In genomic region chr19:5587071-5587455, GRCh38 we compare ENCODE assay signal across 13 cellular contexts. TPM values are rescaled to one million over a fixed set of nuclear protein-coding genes. Genes with fewer than 3 reads are reported as not detected.
A peak's percentile ranks its signal among the peaks of the same experiment; 100 is the strongest.
DNase-seq lines count a peak whose midpoint lies in the region; ATAC-seq lines count a peak whose summit lies in the region.
"Had no signal": no experiment of that assay in that cellular context is flagged by ENCODE, and none has a peak within 500 bp of the region (broad histone marks: within the 10 kb centered on the region; RNA-seq: fewer than 3 reads in every experiment).

No MANE protein-coding gene starts in this region.

- no peak overlapping the region for H3K27ac ChIP-seq in neuronal stem cell (replicated peaks; ENCODE audit: low read length)
- H3K27ac ChIP-seq: Peyer's patch had no signal

- H3K9me3 Mint-ChIP-seq in activated T-helper 2 cell treated with anti-CD3 and anti-CD28 coated beads, Interferon-gamma antibody, Interleukin-2, Interleukin-4, amounts not matched to agents 10 μg/mL and 5 μg/mL and 100 μg/mL, durations not matched to agents 14 hours and 24 hours and 36 hours = no peaks in the 10 kb centered on the region
- H3K9me3 Mint-ChIP-seq in activated T-helper 1 cell treated with anti-CD3 and anti-CD28 coated beads, Interleukin-12 subunit alpha, Interleukin-12 subunit beta, Interleukin-2, Interleukin-4 antibody, amounts not matched to agents 30 ng/mL and 10 ng/mL and 1 ng/mL, durations not matched to agents 14 hours and 24 hours and 36 hours = no peaks in the 10 kb centered on the region
- H3K9me3 Mint-ChIP-seq in naive thymus-derived CD8-positive, alpha-beta T cell = no peaks in the 10 kb centered on the region

- H4K8ac ChIP-seq in neuronal stem cell (ENCODE audit: low read depth, low read length) = no peak overlapping the region

- no peaks in the 10 kb centered on the region for H3K9me3 ChIP-seq in neuronal stem cell (replicated peaks in 1 of 2; ENCODE audit: control insufficient read depth in 2 of 2, insufficient read depth in 1 of 2, low read depth in 1 of 2, low read length in 2 of 2)
- H3K9me3 ChIP-seq: Peyer's patch had no signal

- H3K36me3 ChIP-seq in H7 (replicated peaks; ENCODE audit: control insufficient read depth, insufficient read depth, low read length) = peaks cover 11% of the 10 kb centered on the region
- peaks cover 32 to 78% of the 10 kb centered on the region in 2 donors for H3K36me3 ChIP-seq in neuronal stem cell (replicated peaks in 1 of 2; ENCODE audit: control insufficient read depth in 2 of 2, insufficient read depth in 2 of 2, low read length in 2 of 2)

- POLR2A ChIA-PET in naive thymus-derived CD8-positive, alpha-beta T cell (lab: Charles Lee) = no interaction called here

- H2BK12ac ChIP-seq in neuronal stem cell (ENCODE audit: low read length) = no peak overlapping the region

- no peak overlapping the region for H2BK120ac ChIP-seq in neuronal stem cell (ENCODE audit: low read depth, low read length)

- no peak overlapping the region for H2AFZ ChIP-seq in neuronal stem cell (ENCODE audit: low read length)

- H3K79me1 ChIP-seq in neuronal stem cell (ENCODE audit: low read depth, low read length) = peaks cover 1% of the 10 kb centered on the region

- no peak overlapping the region for H3K18ac ChIP-seq in neuronal stem cell (ENCODE audit: low read length)

- H3K4me1 ChIP-seq in neuronal stem cell (ENCODE audit: control insufficient read depth in 2 of 2, insufficient read depth in 1 of 2, low read depth in 1 of 2, low read length in 2 of 2) = peaks cover 13 to 15% of the 10 kb centered on the region in 2 donors
- H3K4me1 ChIP-seq: Peyer's patch had no signal

- H2BK15ac ChIP-seq in neuronal stem cell (ENCODE audit: low read length) = no peak overlapping the region

- H3K27me3 ChIP-seq in H7 (ENCODE audit: control insufficient read depth, insufficient read depth, low read length) (no peaks in the 10 kb centered on the region), neuronal stem cell (ENCODE audit: control insufficient read depth in 3 of 3, insufficient read depth in 3 of 3, low read depth in 1 of 3, low read length in 3 of 3) (no peaks in the 10 kb centered on the region)
- H3K27me3 ChIP-seq: Peyer's patch had no signal

- intact Hi-C loops in activated T-helper 2 cell treated with anti-CD3 and anti-CD28 coated beads, Interferon-gamma antibody, Interleukin-2, Interleukin-4, amounts not matched to agents 10 μg/mL and 5 μg/mL and 100 μg/mL, durations not matched to agents 14 hours and 24 hours and 36 hours (cut with micrococcal nuclease) = no loop called here
- intact Hi-C loops in activated T-helper 1 cell treated with anti-CD3 and anti-CD28 coated beads, Interleukin-12 subunit alpha, Interleukin-12 subunit beta, Interleukin-2, Interleukin-4 antibody, amounts not matched to agents 30 ng/mL and 10 ng/mL and 1 ng/mL, durations not matched to agents 14 hours and 24 hours and 36 hours (cut with micrococcal nuclease) = no loop called here

- H3K23ac ChIP-seq in neuronal stem cell (ENCODE audit: low read depth, low read length, poor library complexity) = no peak overlapping the region

- WGBS in neuronal stem cell (ENCODE audit: extremely low coverage in 2 of 2, insufficient read length in 2 of 2, insufficient replicate concordance in 1 of 2), 2 donors = no CpG with 5 or more reads among the region's 16 CpGs

- H3K4me2 ChIP-seq in neuronal stem cell (ENCODE audit: insufficient read depth, low read length, poor library complexity, severe bottlenecking) = no peak overlapping the region

- H3K4me1 Mint-ChIP-seq in activated T-helper 2 cell treated with anti-CD3 and anti-CD28 coated beads, Interferon-gamma antibody, Interleukin-2, Interleukin-4, amounts not matched to agents 10 μg/mL and 5 μg/mL and 100 μg/mL, durations not matched to agents 14 hours and 24 hours and 36 hours (ENCODE audit: low read depth) = peaks cover 9% of the 10 kb centered on the region
- peaks cover 8% of the 10 kb centered on the region for H3K4me1 Mint-ChIP-seq in activated T-helper 1 cell treated with anti-CD3 and anti-CD28 coated beads, Interleukin-12 subunit alpha, Interleukin-12 subunit beta, Interleukin-2, Interleukin-4 antibody, amounts not matched to agents 30 ng/mL and 10 ng/mL and 1 ng/mL, durations not matched to agents 14 hours and 24 hours and 36 hours (ENCODE audit: low read depth)
- peaks cover 8 to 22% (median 15%) of the 10 kb centered on the region in 4 donors for H3K4me1 Mint-ChIP-seq in naive thymus-derived CD8-positive, alpha-beta T cell

- no peak for ATAC-seq in GM21619 (IDR thresholded peaks at IDR 0.05; ENCODE audit: unreplicated experiment)
- ATAC-seq in naive thymus-derived CD8-positive, alpha-beta T cell = no peak

- no peak overlapping the region for H3K9ac ChIP-seq in neuronal stem cell (ENCODE audit: low read depth, low read length, poor library complexity)

- peak; percentile 85 for DNase-seq in COLO668 (lab: John Stamatoyannopoulos, UW; ENCODE audit: unreplicated experiment)
- peak; percentile 60 for DNase-seq in H7
- no peak for DNase-seq in activated T-helper 2 cell treated with anti-CD3 and anti-CD28 coated beads, Interferon-gamma antibody, Interleukin-2, Interleukin-4, amounts not matched to agents 10 μg/mL and 5 μg/mL and 100 μg/mL, durations not matched to agents 14 hours and 24 hours and 36 hours (ENCODE audit: low spot score)
- DNase-seq in neuronal stem cell (ENCODE audit: low spot score) = no peak
- no peak for DNase-seq in activated T-helper 1 cell treated with anti-CD3 and anti-CD28 coated beads, Interleukin-12 subunit alpha, Interleukin-12 subunit beta, Interleukin-2, Interleukin-4 antibody, amounts not matched to agents 30 ng/mL and 10 ng/mL and 1 ng/mL, durations not matched to agents 14 hours and 24 hours and 36 hours (ENCODE audit: low spot score)
- DNase-seq in naive thymus-derived CD8-positive, alpha-beta T cell = no peak
- DNase-seq: KBM-7, NCI-H187, NCI-H446, NCI-H748 treated with DMSO at 0.1 percent for 48 hours, Peyer's patch, Right ventricle myocardium superior had no signal

- peak overlapping the region; percentile 57 for H2BK5ac ChIP-seq in neuronal stem cell (ENCODE audit: low read length)

- H3K14ac ChIP-seq in neuronal stem cell (ENCODE audit: low read length) = no peak overlapping the region

- peaks cover 53% of the 10 kb centered on the region for H3K36me3 Mint-ChIP-seq in activated T-helper 2 cell treated with anti-CD3 and anti-CD28 coated beads, Interferon-gamma antibody, Interleukin-2, Interleukin-4, amounts not matched to agents 10 μg/mL and 5 μg/mL and 100 μg/mL, durations not matched to agents 14 hours and 24 hours and 36 hours (ENCODE audit: low read depth)
- H3K36me3 Mint-ChIP-seq in activated T-helper 1 cell treated with anti-CD3 and anti-CD28 coated beads, Interleukin-12 subunit alpha, Interleukin-12 subunit beta, Interleukin-2, Interleukin-4 antibody, amounts not matched to agents 30 ng/mL and 10 ng/mL and 1 ng/mL, durations not matched to agents 14 hours and 24 hours and 36 hours (ENCODE audit: low read depth) = peaks cover 26% of the 10 kb centered on the region
- peaks cover 0 to 56% (median 7%) of the 10 kb centered on the region in 3 donors for H3K36me3 Mint-ChIP-seq in naive thymus-derived CD8-positive, alpha-beta T cell

- H3K4me3 ChIP-seq in H7 (ENCODE audit: insufficient read depth, low read depth, low read length) (no peak overlapping the region), neuronal stem cell (ENCODE audit: low read length in 2 of 2) (no peak overlapping the region)
- H3K4me3 ChIP-seq: Peyer's patch had no signal

- peak overlapping the region; percentile 33 for H3K27ac Mint-ChIP-seq in activated T-helper 2 cell treated with anti-CD3 and anti-CD28 coated beads, Interferon-gamma antibody, Interleukin-2, Interleukin-4, amounts not matched to agents 10 μg/mL and 5 μg/mL and 100 μg/mL, durations not matched to agents 14 hours and 24 hours and 36 hours
- H3K27ac Mint-ChIP-seq in activated T-helper 1 cell treated with anti-CD3 and anti-CD28 coated beads, Interleukin-12 subunit alpha, Interleukin-12 subunit beta, Interleukin-2, Interleukin-4 antibody, amounts not matched to agents 30 ng/mL and 10 ng/mL and 1 ng/mL, durations not matched to agents 14 hours and 24 hours and 36 hours = no peak overlapping the region
- peak overlapping the region in 3 of 10 donors; percentile 25 to 84 (median 82) for H3K27ac Mint-ChIP-seq in naive thymus-derived CD8-positive, alpha-beta T cell

- H3K4me3 Mint-ChIP-seq in activated T-helper 2 cell treated with anti-CD3 and anti-CD28 coated beads, Interferon-gamma antibody, Interleukin-2, Interleukin-4, amounts not matched to agents 10 μg/mL and 5 μg/mL and 100 μg/mL, durations not matched to agents 14 hours and 24 hours and 36 hours (ENCODE audit: low read depth) = no peak overlapping the region
- no peak overlapping the region for H3K4me3 Mint-ChIP-seq in activated T-helper 1 cell treated with anti-CD3 and anti-CD28 coated beads, Interleukin-12 subunit alpha, Interleukin-12 subunit beta, Interleukin-2, Interleukin-4 antibody, amounts not matched to agents 30 ng/mL and 10 ng/mL and 1 ng/mL, durations not matched to agents 14 hours and 24 hours and 36 hours
- H3K4me3 Mint-ChIP-seq in naive thymus-derived CD8-positive, alpha-beta T cell = no peak overlapping the region

- no peak overlapping the region for H3K4ac ChIP-seq in neuronal stem cell (ENCODE audit: low read length)

- no peaks in the 10 kb centered on the region for H3K27me3 Mint-ChIP-seq in activated T-helper 2 cell treated with anti-CD3 and anti-CD28 coated beads, Interferon-gamma antibody, Interleukin-2, Interleukin-4, amounts not matched to agents 10 μg/mL and 5 μg/mL and 100 μg/mL, durations not matched to agents 14 hours and 24 hours and 36 hours (ENCODE audit: low read depth)
- H3K27me3 Mint-ChIP-seq in activated T-helper 1 cell treated with anti-CD3 and anti-CD28 coated beads, Interleukin-12 subunit alpha, Interleukin-12 subunit beta, Interleukin-2, Interleukin-4 antibody, amounts not matched to agents 30 ng/mL and 10 ng/mL and 1 ng/mL, durations not matched to agents 14 hours and 24 hours and 36 hours (ENCODE audit: insufficient read depth) = no peaks in the 10 kb centered on the region
- no peaks in the 10 kb centered on the region for H3K27me3 Mint-ChIP-seq in naive thymus-derived CD8-positive, alpha-beta T cell

- no peak overlapping the region for H4K91ac ChIP-seq in neuronal stem cell (ENCODE audit: low read depth, low read length, poor library complexity)

- no peak overlapping the region for H2AK5ac ChIP-seq in neuronal stem cell (ENCODE audit: low read depth, low read length)

RNA-seq across cellular contexts. Expression of gene TINCR, which starts 19.3 kb away (rescaled TPM):
- total RNA-seq in H7 (2014; rRNA removed; shearing (Covaris generic)) = 0.28 and 0.74 TPM in 2 replicates
- total RNA-seq in activated T-helper 2 cell treated with anti-CD3 and anti-CD28 coated beads, Interferon-gamma antibody, Interleukin-2, Interleukin-4, amounts not matched to agents 10 μg/mL and 5 μg/mL and 100 μg/mL, durations not matched to agents 14 hours and 24 hours and 36 hours = 0.37 and 0.52 TPM in 2 replicates
- polyA plus RNA-seq in neuronal stem cell (2013, experiment 1 of 2) = 7.6 TPM
- 8.0 TPM for polyA plus RNA-seq in neuronal stem cell (2013, experiment 2 of 2)
- 0.39 and 0.75 TPM in 2 replicates for total RNA-seq in activated T-helper 1 cell treated with anti-CD3 and anti-CD28 coated beads, Interleukin-12 subunit alpha, Interleukin-12 subunit beta, Interleukin-2, Interleukin-4 antibody, amounts not matched to agents 30 ng/mL and 10 ng/mL and 1 ng/mL, durations not matched to agents 14 hours and 24 hours and 36 hours
- total RNA-seq in naive thymus-derived CD8-positive, alpha-beta T cell = 1 to 10 TPM; 2.2 to 2.3 TPM
- under 1 TPM in 1 of 3 donors, not detected in 2; 0.09 TPM for polyA plus RNA-seq in naive thymus-derived CD8-positive, alpha-beta T cell
- total RNA-seq: Right ventricle myocardium superior had no signal

RNA-seq across cellular contexts. Expression of gene SAFB2, which starts 35.5 kb away (rescaled TPM):
- total RNA-seq in H7 (2014; rRNA removed; shearing (Covaris generic)) = 26.6 and 34.3 TPM in 2 replicates
- 96.1 and 96.7 TPM in 2 replicates for total RNA-seq in activated T-helper 2 cell treated with anti-CD3 and anti-CD28 coated beads, Interferon-gamma antibody, Interleukin-2, Interleukin-4, amounts not matched to agents 10 μg/mL and 5 μg/mL and 100 μg/mL, durations not matched to agents 14 hours and 24 hours and 36 hours
- 32.8 TPM for polyA plus RNA-seq in neuronal stem cell (2013, experiment 1 of 2)
- 33.4 TPM for polyA plus RNA-seq in neuronal stem cell (2013, experiment 2 of 2)
- 104 and 106 TPM in 2 replicates for total RNA-seq in activated T-helper 1 cell treated with anti-CD3 and anti-CD28 coated beads, Interleukin-12 subunit alpha, Interleukin-12 subunit beta, Interleukin-2, Interleukin-4 antibody, amounts not matched to agents 30 ng/mL and 10 ng/mL and 1 ng/mL, durations not matched to agents 14 hours and 24 hours and 36 hours
- 100 to 1,000 TPM; 218 to 221 TPM for total RNA-seq in naive thymus-derived CD8-positive, alpha-beta T cell
- 10 to 100 TPM; 25.8 to 47.4 (median 28.7) TPM for polyA plus RNA-seq in naive thymus-derived CD8-positive, alpha-beta T cell

RNA-seq across cellular contexts. Expression of gene SAFB, which starts 35.8 kb away (rescaled TPM):
- total RNA-seq in H7 (2014; rRNA removed; shearing (Covaris generic)) = 44.4 and 64.4 TPM in 2 replicates
- total RNA-seq in activated T-helper 2 cell treated with anti-CD3 and anti-CD28 coated beads, Interferon-gamma antibody, Interleukin-2, Interleukin-4, amounts not matched to agents 10 μg/mL and 5 μg/mL and 100 μg/mL, durations not matched to agents 14 hours and 24 hours and 36 hours = 132 and 143 TPM in 2 replicates
- polyA plus RNA-seq in neuronal stem cell (2013, experiment 1 of 2) = 64.3 TPM
- polyA plus RNA-seq in neuronal stem cell (2013, experiment 2 of 2) = 62.1 TPM
- total RNA-seq in activated T-helper 1 cell treated with anti-CD3 and anti-CD28 coated beads, Interleukin-12 subunit alpha, Interleukin-12 subunit beta, Interleukin-2, Interleukin-4 antibody, amounts not matched to agents 30 ng/mL and 10 ng/mL and 1 ng/mL, durations not matched to agents 14 hours and 24 hours and 36 hours = 143 and 146 TPM in 2 replicates
- total RNA-seq in naive thymus-derived CD8-positive, alpha-beta T cell = 100 to 1,000 TPM; 188 to 191 TPM
- 100 to 1,000 TPM in 1 of 3 donors, 10 to 100 TPM in 2; 28.6 to 135 (median 59.3) TPM for polyA plus RNA-seq in naive thymus-derived CD8-positive, alpha-beta T cell

Comparison
In these comparisons a context has a peak if more than half of its experiments do, and no peak if none do; other contexts are left out.
1. DNase-seq: peak in COLO668 (single experiment) and H7 (single experiment); none in activated T-helper 2 cell treated with anti-CD3 and anti-CD28 coated beads, Interferon-gamma antibody, Interleukin-2, Interleukin-4, amounts not matched to agents 10 μg/mL and 5 μg/mL and 100 μg/mL, durations not matched to agents 14 hours and 24 hours and 36 hours (single experiment), neuronal stem cell (single experiment), activated T-helper 1 cell treated with anti-CD3 and anti-CD28 coated beads, Interleukin-12 subunit alpha, Interleukin-12 subunit beta, Interleukin-2, Interleukin-4 antibody, amounts not matched to agents 30 ng/mL and 10 ng/mL and 1 ng/mL, durations not matched to agents 14 hours and 24 hours and 36 hours (single experiment) and naive thymus-derived CD8-positive, alpha-beta T cell (0 of 10).